In the genomic region with DNA sequence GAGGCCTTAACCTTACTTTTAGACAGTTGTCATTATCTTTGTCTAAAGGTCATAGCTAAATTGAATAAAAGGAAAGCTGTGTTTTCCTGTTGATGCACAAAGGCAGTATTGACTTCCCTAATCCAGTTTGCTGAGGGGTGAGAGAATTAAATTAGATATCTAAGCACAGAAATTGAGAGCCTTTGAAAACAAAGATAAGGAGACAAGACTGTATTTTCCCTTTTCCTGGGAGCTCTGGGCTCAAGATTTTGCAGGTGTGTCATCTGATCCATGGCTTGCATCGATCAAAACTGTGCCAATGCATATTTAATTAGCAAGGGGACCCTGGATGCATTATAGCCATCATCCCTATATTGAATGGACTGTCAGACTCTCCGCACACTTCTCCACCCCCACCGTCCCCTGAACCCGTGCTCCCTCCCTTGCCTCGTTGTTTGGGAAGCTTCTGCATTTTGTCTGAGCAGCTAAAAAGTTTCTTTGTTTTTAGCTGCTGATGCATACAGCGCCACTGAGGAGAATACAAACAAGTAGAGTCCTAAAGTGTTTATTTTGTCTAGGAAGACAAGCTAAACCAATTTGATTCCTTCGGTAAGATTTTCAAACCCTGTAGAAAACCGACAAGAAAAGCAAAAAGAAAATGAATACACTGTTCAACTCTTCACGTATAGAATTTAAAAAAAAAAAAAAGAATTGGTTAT, we compare ENCODE assay signal across 22 cellular contexts.
DNase-seq lines count a peak whose midpoint lies in the region; ATAC-seq, FAIRE-seq and TF ChIP-seq lines count a peak whose summit lies in the region.
"Had no signal": no experiment of that assay in that cellular context is flagged by ENCODE, and none has a peak within 500 bp of the region (broad histone marks: within the 10 kb centered on the region; RNA-seq: fewer than 3 reads in every experiment).

No MANE protein-coding gene starts in this region.

- H2AFZ ChIP-seq in K562 (ENCODE audit: low read depth, low read length) = no peak overlapping the region

- 0 out of 3 replicates have a peak overlapping the region, but pooled peaks have one; percentile 29 for H3K27ac ChIP-seq in K562 (ENCODE audit: extremely low read depth, low read depth, low read length)
- no peak overlapping the region for H3K27ac ChIP-seq in right lobe of liver
- H3K27ac ChIP-seq in substantia nigra (ENCODE audit: low read depth, low read length, poor library complexity, severe bottlenecking) = peak overlapping the region; percentile 55
- no peak overlapping the region for H3K27ac ChIP-seq in tibial artery
- H3K27ac ChIP-seq: BLaER1 treated with 17β-estradiol and CSF1 and Interleukin-3, amounts not matched to agents 10 nM and 100 nM; heart left ventricle; psoas muscle; spleen had no signal

- TF ChIP-seq POLR2A in K562 (conservative IDR thresholded peaks at IDR 0.05) = no peak
- no peak for TF ChIP-seq POLR2A in right lobe of liver (IDR thresholded peaks at IDR 0.05)

- no peaks in the 10 kb centered on the region for H3K9me3 ChIP-seq in K562 (replicated peaks; ENCODE audit: control insufficient read depth, insufficient read depth, low read depth, low read length)
- no peaks in the 10 kb centered on the region for H3K9me3 ChIP-seq in right lobe of liver
- no peaks in the 10 kb centered on the region for H3K9me3 ChIP-seq in tibial artery
- H3K9me3 ChIP-seq: BLaER1 treated with 17β-estradiol and CSF1 and Interleukin-3, amounts not matched to agents 10 nM and 100 nM; heart left ventricle; psoas muscle; spleen had no signal

- H3K4me1 ChIP-seq in K562 (replicated peaks in 1 of 2; ENCODE audit: control insufficient read depth in 2 of 2, insufficient read depth in 2 of 2, low read length in 2 of 2) = peaks cover 4 to 47% of the 10 kb centered on the region in 2 experiments; a peak in 4 of 5 replicates
- peaks cover 0 to 12% (median 0%) of the 10 kb centered on the region in 4 donors for H3K4me1 ChIP-seq in right lobe of liver
- peaks cover 0 to 61% (median 15%) of the 10 kb centered on the region in 4 donors for H3K4me1 ChIP-seq in tibial artery
- H3K4me1 ChIP-seq: BLaER1 treated with 17β-estradiol and CSF1 and Interleukin-3, amounts not matched to agents 10 nM and 100 nM had no signal

- peak overlapping the region; percentile 8 to 56; a peak in 2 of 4 replicates for H3K9ac ChIP-seq in K562 (ENCODE audit: insufficient read depth in 1 of 2, low read depth in 2 of 2, low read length in 2 of 2)
- H3K9ac ChIP-seq: BLaER1 treated with 17β-estradiol and CSF1 and Interleukin-3, amounts not matched to agents 10 nM and 100 nM had no signal

- H3K27me3 ChIP-seq in K562 (ENCODE audit: control insufficient read depth in 2 of 2, insufficient read depth in 2 of 2, low read length in 2 of 2) (no peaks in the 10 kb centered on the region), right lobe of liver (no peaks in the 10 kb centered on the region), tibial artery (no peaks in the 10 kb centered on the region)
- H3K27me3 ChIP-seq: BLaER1 treated with 17β-estradiol and CSF1 and Interleukin-3, amounts not matched to agents 10 nM and 100 nM; heart left ventricle; spleen had no signal

- 36% methylated on average over 9 of the region's 9 CpGs for WGBS in K562 (ENCODE audit: insufficient coverage, low coverage, missing lambda C conversion rate)
- WGBS in right lobe of liver (ENCODE audit: insufficient coverage, low coverage, low lambda C conversion rate, missing lambda C conversion rate) = 42% methylated on average over 8 of the region's 9 CpGs

- TF ChIP-seq RAD21 in K562 (CRISPR knock-in tag; conservative IDR thresholded peaks at IDR 0.05 in 1 of 2, IDR thresholded peaks at IDR 0.05 in 1 of 2) = no peak

- no peak for FAIRE-seq in K562 (lab: Jason Lieb, UNC)
- FAIRE-seq: GM12892, HTR-8/SVneo had no signal

- no peaks in the 10 kb centered on the region; the same call in 1 of the 3 replicates for H3K36me3 ChIP-seq in K562 (ENCODE audit: control insufficient read depth, insufficient read depth, low read length)
- no peaks in the 10 kb centered on the region for H3K36me3 ChIP-seq in right lobe of liver
- H3K36me3 ChIP-seq in tibial artery = no peaks in the 10 kb centered on the region
- H3K36me3 ChIP-seq: BLaER1 treated with 17β-estradiol and CSF1 and Interleukin-3, amounts not matched to agents 10 nM and 100 nM; heart left ventricle; spleen had no signal

- CTCF ChIA-PET in K562 (lab: Yijun Ruan, JAX; ENCODE audit: low intra/inter-chr PET ratio) = no interaction called here

- no peaks in the 10 kb centered on the region for H4K20me1 ChIP-seq in K562 (replicated peaks; ENCODE audit: control insufficient read depth, insufficient read depth, low read length)
- H4K20me1 ChIP-seq: BLaER1 treated with 17β-estradiol and CSF1 and Interleukin-3, amounts not matched to agents 10 nM and 100 nM had no signal

- POLR2A ChIA-PET in K562 (lab: Yijun Ruan, JAX) = interaction anchor here (0.6 to 1.9 kb wide), 5 partner anchors 8 to 1075 kb away, joined by 3 to 8 read pairs (median 3); no protein-coding TSS in a partner anchor

- H3K4me2 ChIP-seq in K562 (ENCODE audit: insufficient read depth, low read length) = 0 out of 2 replicates have a peak overlapping the region, but pooled peaks have one; percentile 20
- H3K4me2 ChIP-seq: BLaER1 treated with 17β-estradiol and CSF1 and Interleukin-3, amounts not matched to agents 10 nM and 100 nM had no signal

- intact Hi-C loops in K562 (cut with micrococcal nuclease) (no loop called here), right lobe of liver (cut with DNase I) (no loop called here), tibial artery (cut with DNase I; ENCODE audit: low total_unique reads) (no loop called here)

- no TSS peak for BruUV-seq in K562 (replicated peaks; lab: Mats Ljungman, UMichigan)

- H3K9me1 ChIP-seq in K562 (ENCODE audit: control insufficient read depth, insufficient read depth, low read length) = no peaks in the 10 kb centered on the region

- H3K4me3 ChIP-seq in K562 (no peak overlapping the region), right lobe of liver (no peak overlapping the region), tibial artery (no peak overlapping the region)
- H3K4me3 ChIP-seq: BLaER1 treated with 17β-estradiol and CSF1 and Interleukin-3, amounts not matched to agents 10 nM and 100 nM; heart left ventricle; psoas muscle; spleen had no signal

- in situ Hi-C loops in K562 (cut with MboI) = no loop called here

- H3K79me2 ChIP-seq in K562 (ENCODE audit: control insufficient read depth, insufficient read depth, low read length) = peaks cover 63% of the 10 kb centered on the region

- no peak for TF ChIP-seq CTCF in K562 (IDR thresholded peaks at IDR 0.05 in 2 of 3, conservative IDR thresholded peaks at IDR 0.05 in 1 of 3; ENCODE audit: insufficient read depth in 2 of 3, low read depth in 1 of 3, low read length in 3 of 3)
- no peak for TF ChIP-seq CTCF in right lobe of liver (IDR thresholded peaks at IDR 0.05)
- no peak for TF ChIP-seq CTCF in tibial artery (IDR thresholded peaks at IDR 0.05)

- no peak for TF ChIP-seq EP300 in K562 (IDR thresholded peaks at IDR 0.05; ENCODE audit: low read length)

- ATAC-seq in K562 = no peak
- peak in 3 of 4 donors; percentile 18 to 27 (median 19) for ATAC-seq in right lobe of liver
- ATAC-seq: heart left ventricle; naive thymus-derived CD8-positive, alpha-beta T cell; psoas muscle; T-helper 17 cell had no signal

- DNase-seq in NCI-H82 (lab: John Stamatoyannopoulos, UW) (peak; percentile 41), NCI-H82 treated with DMSO at 0.1 percent for 48 hours (lab: John Stamatoyannopoulos, UW; ENCODE audit: unreplicated experiment) (no peak), K562 (ENCODE audit: extremely low read depth in 1 of 4, low spot score in 3 of 4) (no peak), right lobe of liver (no peak), substantia nigra (lab: John Stamatoyannopoulos, UW) (peak in 38 of 49 donors; percentile 16 to 82 (median 54)), T-helper 1 cell (no peak), tibial artery (no peak)
- no peak for DNase-seq in central memory CD4-positive, alpha-beta T cell
- DNase-seq: activated CD4-positive, alpha-beta T cell treated with anti-CD3 and anti-CD28 coated beads for 1 hour; heart left ventricle; islet precursor cell; mammary epithelial cell; naive thymus-derived CD8-positive, alpha-beta T cell; NCI-H1417; psoas muscle; SHP77; spleen; T-helper 17 cell; trophoblast cell had no signal

TF ChIP-seq in K562, 482 proteins besides CTCF, POLR2A, EP300 and RAD21 (continues in another document):
- TF ChIP-seq POLR2G (IDR thresholded peaks at IDR 0.05; ENCODE audit: low read depth, low read length) (no peak), MXI1 (IDR thresholded peaks at IDR 0.05; ENCODE audit: low read depth, low read length) (no peak), NFRKB (IDR thresholded peaks at IDR 0.05; ENCODE audit: low read depth) (no peak), SMARCB1 (IDR thresholded peaks at IDR 0.05; ENCODE audit: insufficient read length, low read depth) (no peak), NFYB (IDR thresholded peaks at IDR 0.05; ENCODE audit: extremely low read depth, insufficient read length) (no peak), ZNF76 (CRISPR knock-in tag; IDR thresholded peaks at IDR 0.05; ENCODE audit: borderline replicate concordance) (no peak)
- TF ChIP-seq, protein P1, sequence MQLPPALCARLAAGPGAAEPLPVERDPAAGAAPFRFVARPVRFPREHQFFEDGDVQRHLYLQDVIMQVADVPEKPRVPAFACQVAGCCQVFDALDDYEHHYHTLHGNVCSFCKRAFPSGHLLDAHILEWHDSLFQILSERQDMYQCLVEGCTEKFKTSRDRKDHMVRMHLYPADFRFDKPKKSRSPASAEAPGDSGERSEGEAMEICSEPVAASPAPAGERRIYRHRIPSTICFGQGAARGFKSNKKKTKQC (CRISPR knock-in tag; IDR thresholded peaks at IDR 0.05) = no peak
- TF ChIP-seq, protein P2, sequence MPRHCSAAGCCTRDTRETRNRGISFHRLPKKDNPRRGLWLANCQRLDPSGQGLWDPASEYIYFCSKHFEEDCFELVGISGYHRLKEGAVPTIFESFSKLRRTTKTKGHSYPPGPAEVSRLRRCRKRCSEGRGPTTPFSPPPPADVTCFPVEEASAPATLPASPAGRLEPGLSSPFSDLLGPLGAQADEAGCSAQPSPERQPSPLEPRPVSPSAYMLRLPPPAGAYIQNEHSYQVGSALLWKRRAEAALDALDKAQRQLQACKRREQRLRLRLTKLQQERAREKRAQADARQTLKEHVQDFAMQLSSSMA (CRISPR knock-in tag; IDR thresholded peaks at IDR 0.05) = no peak

Comparison
In these comparisons a context has a peak if more than half of its experiments do, and no peak if none do; other contexts are left out.
1. DNase-seq: peak in NCI-H82 (single experiment) and substantia nigra (38 of 49); none in NCI-H82 treated with DMSO at 0.1 percent for 48 hours (single experiment), K562 (0 of 4), right lobe of liver (0 of 3), T-helper 1 cell (0 of 5), tibial artery (0 of 2) and central memory CD4-positive, alpha-beta T cell (single experiment).
2. H3K27ac ChIP-seq: peak in K562 (single experiment) and substantia nigra (single experiment); none in right lobe of liver (0 of 3) and tibial artery (0 of 2).